In genomic region chr4:149708513-149709175, GRCh38 we compare ENCODE assay signal across 18 cellular contexts.
DNase-seq lines count a peak whose midpoint lies in the region; ATAC-seq lines count a peak whose summit lies in the region.
"Had no signal": no experiment of that assay in that cellular context is flagged by ENCODE, and none has a peak within 500 bp of the region (broad histone marks: within the 10 kb centered on the region; RNA-seq: fewer than 3 reads in every experiment).

No MANE protein-coding gene starts in this region.

- H3K4me1 Mint-ChIP-seq in activated naive CD4-positive, alpha-beta T cell treated with anti-CD3 and anti-CD28 coated beads for 36 hours (ENCODE audit: low read depth) = no peaks in the 10 kb centered on the region
- H3K4me1 Mint-ChIP-seq: activated naive CD8-positive, alpha-beta T cell treated with anti-CD3 and anti-CD28 coated beads, Interleukin-2, amount 50 U/mL, for 24 hours; CD14-positive monocyte; nephron; stimulated activated naive B cell treated with anti-CD40 and anti-IgM and Interleukin-4, amounts not matched to agents 10 μg/mL and 1 μg/mL and 100 μg/mL, for 72 hours had no signal

- peak; percentile 82 for ATAC-seq in left colon
- no peak for ATAC-seq in GM19463 (IDR thresholded peaks at IDR 0.05; ENCODE audit: unreplicated experiment)
- no peak for ATAC-seq in HG02588 (IDR thresholded peaks at IDR 0.05; ENCODE audit: unreplicated experiment)
- ATAC-seq: activated naive CD8-positive, alpha-beta T cell treated with anti-CD3 and anti-CD28 coated beads, Interleukin-2, amount 50 U/mL, for 24 hours; heart left ventricle; left ventricle myocardium superior; right cardiac atrium; stimulated activated naive B cell treated with anti-CD40 and anti-IgM and Interleukin-4, amounts not matched to agents 10 μg/mL and 1 μg/mL and 100 μg/mL, for 72 hours; WTC11 had no signal

- H3K27ac Mint-ChIP-seq in activated naive CD4-positive, alpha-beta T cell treated with anti-CD3 and anti-CD28 coated beads for 36 hours = no peak overlapping the region
- H3K27ac Mint-ChIP-seq: activated naive CD8-positive, alpha-beta T cell treated with anti-CD3 and anti-CD28 coated beads, Interleukin-2, amount 50 U/mL, for 24 hours; CD14-positive monocyte; nephron; stimulated activated naive B cell treated with anti-CD40 and anti-IgM and Interleukin-4, amounts not matched to agents 10 μg/mL and 1 μg/mL and 100 μg/mL, for 72 hours; WTC11 had no signal

- H3K27me3 Mint-ChIP-seq in activated naive CD4-positive, alpha-beta T cell treated with anti-CD3 and anti-CD28 coated beads for 36 hours (ENCODE audit: low read depth) = no peaks in the 10 kb centered on the region
- H3K27me3 Mint-ChIP-seq: activated naive CD8-positive, alpha-beta T cell treated with anti-CD3 and anti-CD28 coated beads, Interleukin-2, amount 50 U/mL, for 24 hours; stimulated activated naive B cell treated with anti-CD40 and anti-IgM and Interleukin-4, amounts not matched to agents 10 μg/mL and 1 μg/mL and 100 μg/mL, for 72 hours had no signal

- DNase-seq in DMS53 (lab: John Stamatoyannopoulos, UW) (peak; percentile 43), LoVo (ENCODE audit: low spot score) (peak; percentile 31), dedifferentiated amniotic fluid mesenchymal stem cell (ENCODE audit: extremely low spot score) (peak; percentile 16), left colon (no peak), DMS114 treated with DMSO at 0.1 percent for 48 hours (lab: John Stamatoyannopoulos, UW; ENCODE audit: unreplicated experiment) (no peak)
- no peak for DNase-seq in activated naive CD4-positive, alpha-beta T cell treated with anti-CD3 and anti-CD28 coated beads for 36 hours
- DNase-seq: activated CD8-positive, alpha-beta memory T cell treated with anti-CD3 and anti-CD28 coated beads, Interleukin-2, amount 50 U/mL, for 48 hours; activated naive CD8-positive, alpha-beta T cell treated with anti-CD3 and anti-CD28 coated beads, Interleukin-2, amount 50 U/mL, for 24 hours; heart left ventricle; left ventricle myocardium superior; NCI-H2081; right cardiac atrium; stimulated activated naive B cell treated with anti-CD40 and anti-IgM and Interleukin-4, amounts not matched to agents 10 μg/mL and 1 μg/mL and 100 μg/mL, for 72 hours had no signal

- no peak overlapping the region for H3K4me3 Mint-ChIP-seq in activated naive CD4-positive, alpha-beta T cell treated with anti-CD3 and anti-CD28 coated beads for 36 hours
- H3K4me3 Mint-ChIP-seq: activated naive CD8-positive, alpha-beta T cell treated with anti-CD3 and anti-CD28 coated beads, Interleukin-2, amount 50 U/mL, for 24 hours; CD14-positive monocyte; nephron; stimulated activated naive B cell treated with anti-CD40 and anti-IgM and Interleukin-4, amounts not matched to agents 10 μg/mL and 1 μg/mL and 100 μg/mL, for 72 hours; WTC11 had no signal

- no peaks in the 10 kb centered on the region for H3K9me3 Mint-ChIP-seq in activated naive CD4-positive, alpha-beta T cell treated with anti-CD3 and anti-CD28 coated beads for 36 hours
- H3K9me3 Mint-ChIP-seq: activated naive CD8-positive, alpha-beta T cell treated with anti-CD3 and anti-CD28 coated beads, Interleukin-2, amount 50 U/mL, for 24 hours; CD14-positive monocyte; nephron had no signal

- intact Hi-C loops in left colon (cut with DNase I, micrococcal nuclease) = no loop called here
- intact Hi-C loops in activated naive CD4-positive, alpha-beta T cell treated with anti-CD3 and anti-CD28 coated beads for 36 hours (cut with micrococcal nuclease) = no loop called here

- CTCF ChIA-PET in activated naive CD4-positive, alpha-beta T cell treated with anti-CD3 and anti-CD28 coated beads for 36 hours (lab: Charles Lee) = interaction anchor here (0.6 kb wide), 1 partner anchor 45 kb away, joined by 5 read pairs; no protein-coding TSS in a partner anchor

- no peaks in the 10 kb centered on the region for H3K36me3 Mint-ChIP-seq in activated naive CD4-positive, alpha-beta T cell treated with anti-CD3 and anti-CD28 coated beads for 36 hours (ENCODE audit: low read depth)
- H3K36me3 Mint-ChIP-seq: CD14-positive monocyte; stimulated activated naive B cell treated with anti-CD40 and anti-IgM and Interleukin-4, amounts not matched to agents 10 μg/mL and 1 μg/mL and 100 μg/mL, for 72 hours; WTC11 had no signal

Comparison
In these comparisons a context has a peak if more than half of its experiments do, and no peak if none do; other contexts are left out.
1. DNase-seq: peak in DMS53 (single experiment), LoVo (single experiment) and dedifferentiated amniotic fluid mesenchymal stem cell (single experiment); none in left colon (0 of 2), DMS114 treated with DMSO at 0.1 percent for 48 hours (single experiment) and activated naive CD4-positive, alpha-beta T cell treated with anti-CD3 and anti-CD28 coated beads for 36 hours (single experiment).